ENCODE assay signal across 9 cellular contexts in genomic region chr9:74773886-74774479, GRCh38.
DNase-seq lines count a peak whose midpoint lies in the region; ATAC-seq, FAIRE-seq and TF ChIP-seq lines count a peak whose summit lies in the region.
"Had no signal": no experiment of that assay in that cellular context is flagged by ENCODE, and none has a peak within 500 bp of the region (broad histone marks: within the 10 kb centered on the region; RNA-seq: fewer than 3 reads in every experiment).

No MANE protein-coding gene starts in this region.

- TF ChIP-seq CTCF in HepG2 (CRISPR knock-in tag; IDR thresholded peaks at IDR 0.05), result peak; percentile 87

- POLR2A ChIA-PET in activated CD4-positive, alpha-beta T cell treated with anti-CD3 and anti-CD28 coated beads, Interleukin-2, amount 10 ng/mL, durations not matched to agents 7 days and 5 days (lab: Charles Lee), result interaction anchor here (0.6 kb wide), 1 partner anchor 815 kb away, joined by 3 read pairs; no protein-coding TSS in a partner anchor
- POLR2A ChIA-PET in HepG2 (lab: Yijun Ruan, JAX), result no interaction called here

- no peak overlapping the region for H3K4me2 ChIP-seq in HepG2 (ENCODE audit: low read depth, low read length)
- H3K4me2 ChIP-seq: BLaER1 had no signal

- in situ Hi-C loops in HepG2 (cut with HindIII; ENCODE audit: extremely low pct_ligation_motif_present, low pct_unique_long_range_greater_than_20kb), result loop anchor here (5.0 to 10.0 kb wide), 2 partner anchors 171 to 303 kb away; no protein-coding TSS in a partner anchor

- peak; percentile 75 for TF ChIP-seq RAD21 in HepG2 (CRISPR knock-in tag; IDR thresholded peaks at IDR 0.05)

- no peak for TF ChIP-seq EP300 in HepG2 (IDR thresholded peaks at IDR 0.05; ENCODE audit: low read depth in 2 of 2, low read length in 2 of 2)
- TF ChIP-seq EP300 in HepG2 (CRISPR knock-in tag; IDR thresholded peaks at IDR 0.05; ENCODE audit: borderline replicate concordance), result no peak

- WGBS in HepG2 (ENCODE audit: low lambda C conversion rate), result 13% methylated on average over 8 of the region's 8 CpGs

- H3K9ac ChIP-seq in HepG2 (ENCODE audit: insufficient read depth, low read depth, low read length), result no peak overlapping the region
- H3K9ac ChIP-seq: BLaER1 had no signal

- H3K27me3 ChIP-seq in HepG2 (ENCODE audit: control insufficient read depth in 1 of 2, insufficient read depth in 2 of 2, low read length in 2 of 2), result no peaks in the 10 kb centered on the region
- H3K27me3 ChIP-seq: BLaER1 had no signal

- H3K9me3 ChIP-seq in HepG2 (ENCODE audit: low read length), result no peaks in the 10 kb centered on the region
- H3K9me3 ChIP-seq: BLaER1 had no signal

- peak; percentile 57 to 88 (median 70) for DNase-seq in NCI-H1417 (lab: John Stamatoyannopoulos, UW)
- DNase-seq in NCI-H1417 treated with DMSO at 0.1 percent for 48 hours (lab: John Stamatoyannopoulos, UW), result no peak
- DNase-seq in NCI-H226, result peak; percentile 8
- peak; percentile 77 for DNase-seq in activated CD4-positive, alpha-beta T cell treated with anti-CD3 and anti-CD28 coated beads, Interleukin-2, amount 10 ng/mL, durations not matched to agents 7 days and 5 days
- DNase-seq in dedifferentiated amniotic fluid mesenchymal stem cell (ENCODE audit: extremely low spot score), result peak; percentile 69
- peak; percentile 63 for DNase-seq in HepG2 (ENCODE audit: low spot score)
- DNase-seq in stimulated activated CD4-positive, alpha-beta T cell treated with anti-CD3 and anti-CD28 coated beads, TNF-alpha, amount 100 ng/mL, for 24 hours (ENCODE audit: low read depth in 3 of 3), result peak; percentile 46 to 67 (median 49)

- no peaks in the 10 kb centered on the region for H3K9me3 Mint-ChIP-seq in activated CD4-positive, alpha-beta T cell treated with anti-CD3 and anti-CD28 coated beads, Interleukin-2, amount 10 ng/mL, durations not matched to agents 7 days and 5 days

- peak; percentile 43 for ATAC-seq in HG03095 (IDR thresholded peaks at IDR 0.05; ENCODE audit: unreplicated experiment)
- peak; percentile 70 for ATAC-seq in HepG2

- no peak overlapping the region for H3K27ac Mint-ChIP-seq in activated CD4-positive, alpha-beta T cell treated with anti-CD3 and anti-CD28 coated beads, Interleukin-2, amount 10 ng/mL, durations not matched to agents 7 days and 5 days

- peak; percentile 81 for FAIRE-seq in HepG2 (lab: Jason Lieb, UNC)

- BruUV-seq in HepG2 (replicated peaks; lab: Mats Ljungman, UMichigan), result no TSS peak

- TF ChIP-seq POLR2A in HepG2 (IDR thresholded peaks at IDR 0.05; ENCODE audit: insufficient read depth in 1 of 2, low read depth in 2 of 2, low read length in 2 of 2), result no peak

- H3K4me1 ChIP-seq in HepG2 (ENCODE audit: insufficient read depth, low read length), result peaks cover 41% of the 10 kb centered on the region
- H3K4me1 ChIP-seq: BLaER1 had no signal

- no peak overlapping the region for H3K4me3 ChIP-seq in HepG2 (replicated peaks in 1 of 3; ENCODE audit: insufficient read depth in 1 of 3, low read depth in 2 of 3, low read length in 3 of 3)
- H3K4me3 ChIP-seq: BLaER1 had no signal

- H3K79me2 ChIP-seq in HepG2 (ENCODE audit: insufficient read depth, low read length), result no peaks in the 10 kb centered on the region

- H3K4me1 Mint-ChIP-seq in activated CD4-positive, alpha-beta T cell treated with anti-CD3 and anti-CD28 coated beads, Interleukin-2, amount 10 ng/mL, durations not matched to agents 7 days and 5 days, result peaks cover 3% of the 10 kb centered on the region

- intact Hi-C loops in HepG2 (cut with micrococcal nuclease; ENCODE audit: unreplicated experiment), result loop anchor here (1.0 to 2.0 kb wide), 7 partner anchors 113 to 464 kb away; partner anchors contain the start of genes CARNMT1 and TRPM6

- no peak overlapping the region for H3K27ac ChIP-seq in HepG2 (ENCODE audit: extremely low read length, insufficient read depth, low read length)
- H3K27ac ChIP-seq: BLaER1 had no signal

- H3K27me3 Mint-ChIP-seq in activated CD4-positive, alpha-beta T cell treated with anti-CD3 and anti-CD28 coated beads, Interleukin-2, amount 10 ng/mL, durations not matched to agents 7 days and 5 days, result peaks cover 10% of the 10 kb centered on the region

- H2AFZ ChIP-seq in HepG2 (ENCODE audit: low read length), result no peak overlapping the region

- no peaks in the 10 kb centered on the region for H4K20me1 ChIP-seq in HepG2 (ENCODE audit: insufficient read depth, low read length)
- H4K20me1 ChIP-seq: BLaER1 had no signal

- CTCF ChIA-PET in activated CD4-positive, alpha-beta T cell treated with anti-CD3 and anti-CD28 coated beads, Interleukin-2, amount 10 ng/mL, durations not matched to agents 7 days and 5 days (lab: Charles Lee), result interaction anchor here (0.6 to 2.1 kb wide), 12 partner anchors 12 to 314 kb away, joined by 3 to 7 read pairs (median 4); partner anchors contain the start of genes CARNMT1 and NMRK1
- CTCF ChIA-PET in HepG2 (lab: Yijun Ruan, JAX; ENCODE audit: low intra/inter-chr PET ratio, low total read pairs), result interaction anchor here (2.0 to 5.3 kb wide), 2 partner anchors 228 to 303 kb away, joined by 25 to 61 read pairs; no protein-coding TSS in a partner anchor

- no peaks in the 10 kb centered on the region for H3K36me3 ChIP-seq in HepG2 (replicated peaks in 1 of 2; ENCODE audit: control insufficient read depth in 1 of 2, insufficient read depth in 2 of 2, low read length in 2 of 2)
- H3K36me3 ChIP-seq: BLaER1 had no signal

- no peak overlapping the region for H3K4me3 Mint-ChIP-seq in activated CD4-positive, alpha-beta T cell treated with anti-CD3 and anti-CD28 coated beads, Interleukin-2, amount 10 ng/mL, durations not matched to agents 7 days and 5 days

- H3K36me3 Mint-ChIP-seq in activated CD4-positive, alpha-beta T cell treated with anti-CD3 and anti-CD28 coated beads, Interleukin-2, amount 10 ng/mL, durations not matched to agents 7 days and 5 days (ENCODE audit: low read depth), result no peaks in the 10 kb centered on the region

TF ChIP-seq in HepG2, 621 proteins besides CTCF, POLR2A, EP300 and RAD21 (continues in another document):
- TF ChIP-seq FLYWCH1 (CRISPR knock-in tag; IDR thresholded peaks at IDR 0.05) (no peak), SOX5 (CRISPR knock-in tag; IDR thresholded peaks at IDR 0.05; ENCODE audit: borderline replicate concordance) (peak; percentile 23; the same call in 1 of the 2 replicates), TRAFD1 (CRISPR knock-in tag; IDR thresholded peaks at IDR 0.05; ENCODE audit: borderline replicate concordance) (no peak), RBM22 (optimal IDR thresholded peaks at IDR 0.05; ENCODE audit: low read length) (no peak), BCL6 (CRISPR knock-in tag; IDR thresholded peaks at IDR 0.05) (no peak), SMC3 (IDR thresholded peaks at IDR 0.05; ENCODE audit: low read length) (peak; percentile 87), ARID3A (IDR thresholded peaks at IDR 0.05; ENCODE audit: low read depth, low read length) (peak; percentile 83), MIXL1 (CRISPR knock-in tag; IDR thresholded peaks at IDR 0.05) (0 out of 2 replicates have a peak, but pooled peaks have one; percentile 67), TARDBP (CRISPR knock-in tag; IDR thresholded peaks at IDR 0.05) (no peak), STAG1 (CRISPR knock-in tag; IDR thresholded peaks at IDR 0.05) (peak; percentile 86)
